ENCODE assay signal across 16 cellular contexts in genomic region chr14:102248121-102248520, GRCh38. TPM values are rescaled to one million over a fixed set of nuclear protein-coding genes. Genes with fewer than 3 reads are reported as not detected.
DNase-seq lines count a peak whose midpoint lies in the region; ATAC-seq, FAIRE-seq and TF ChIP-seq lines count a peak whose summit lies in the region.
"Had no signal": no experiment of that assay in that cellular context is flagged by ENCODE, and none has a peak within 500 bp of the region (broad histone marks: within the 10 kb centered on the region; RNA-seq: fewer than 3 reads in every experiment).

No MANE protein-coding gene starts in this region.

- TF ChIP-seq POLR2A in uterus (IDR thresholded peaks at IDR 0.05) = no peak

- no peaks in the 10 kb centered on the region for H3K36me3 ChIP-seq in cardiac muscle cell
- peaks cover 6% of the 10 kb centered on the region for H3K36me3 ChIP-seq in left ventricle myocardium inferior
- no peaks in the 10 kb centered on the region for H3K36me3 ChIP-seq in NT2/D1 (ENCODE audit: insufficient read depth, insufficient read length, low read length)
- H3K36me3 ChIP-seq in uterus = no peaks in the 10 kb centered on the region
- H3K36me3 ChIP-seq in pancreas = no peaks in the 10 kb centered on the region
- H3K36me3 ChIP-seq: BE2C had no signal

- 76 to 82% methylated on average over 8 of the region's 8 CpGs for WGBS in pancreas, 2 donors

- no peak overlapping the region for H3K4me3 ChIP-seq in cardiac muscle cell
- no peak overlapping the region for H3K4me3 ChIP-seq in left ventricle myocardium inferior
- H3K4me3 ChIP-seq in NT2/D1 (ENCODE audit: insufficient read length, low read depth) = no peak overlapping the region
- H3K4me3 ChIP-seq in fibroblast of villous mesenchyme (ENCODE audit: low read depth, low read length) = no peak overlapping the region
- no peak overlapping the region for H3K4me3 ChIP-seq in uterus
- no peak overlapping the region for H3K4me3 ChIP-seq in pancreas

- H3K27ac ChIP-seq in cardiac muscle cell (peak overlapping the region; percentile 67), left ventricle myocardium inferior (replicated peaks) (no peak overlapping the region), uterus (no peak overlapping the region), pancreas (no peak overlapping the region)

- H3K27me3 ChIP-seq in cardiac muscle cell (no peaks in the 10 kb centered on the region), left ventricle myocardium inferior (ENCODE audit: low read depth) (no peaks in the 10 kb centered on the region), NT2/D1 (ENCODE audit: insufficient read depth, insufficient read length) (no peaks in the 10 kb centered on the region), uterus (no peaks in the 10 kb centered on the region), pancreas (no peaks in the 10 kb centered on the region)
- H3K27me3 ChIP-seq: BE2C had no signal

- DNase-seq in cardiac muscle cell (ENCODE audit: low read depth in 1 of 2, low spot score in 1 of 2) (peak in 1 of 2 donors; percentile 29), left ventricle myocardium inferior (no peak), NT2/D1 (ENCODE audit: low read depth, low spot score) (peak; percentile 54), fibroblast of villous mesenchyme (ENCODE audit: low read depth) (peak; percentile 16), hepatic stellate cell (ENCODE audit: low spot score) (no peak), DMS53 (lab: John Stamatoyannopoulos, UW) (no peak), uterus (no peak), pancreas (no peak)
- DNase-seq: 8988T; BE2C; Calu3; CD4-positive, alpha-beta T cell; DMS79; NCI-H2081; NCI-H510A had no signal

- H3K9me3 ChIP-seq in cardiac muscle cell (ENCODE audit: low read depth) (no peaks in the 10 kb centered on the region), left ventricle myocardium inferior (replicated peaks) (no peaks in the 10 kb centered on the region), NT2/D1 (ENCODE audit: insufficient read depth, low read length) (peaks cover 10% of the 10 kb centered on the region; the same call in 1 of the 2 replicates), uterus (no peaks in the 10 kb centered on the region), pancreas (no peaks in the 10 kb centered on the region)
- H3K9me3 ChIP-seq: BE2C had no signal

- H3K4me1 ChIP-seq in cardiac muscle cell (ENCODE audit: low read depth) (peaks cover 34% of the 10 kb centered on the region), left ventricle myocardium inferior (peaks cover 3% of the 10 kb centered on the region), NT2/D1 (ENCODE audit: insufficient read depth, insufficient read length) (peaks cover 11% of the 10 kb centered on the region), uterus (no peaks in the 10 kb centered on the region), pancreas (peaks cover 0 to 8% (median 0%) of the 10 kb centered on the region in 3 donors)
- H3K4me1 ChIP-seq: BE2C had no signal

- FAIRE-seq in pancreas (lab: Jason Lieb, UNC) = no peak
- FAIRE-seq: G401.6 had no signal

- no peak overlapping the region for H3K9ac ChIP-seq in NT2/D1 (ENCODE audit: insufficient read length, low read depth)

- TF ChIP-seq CTCF in cardiac muscle cell (IDR thresholded peaks at IDR 0.05; ENCODE audit: low read depth, low read length) = no peak
- TF ChIP-seq CTCF in left ventricle myocardium inferior (IDR thresholded peaks at IDR 0.05; ENCODE audit: borderline replicate concordance) = no peak
- no peak for TF ChIP-seq CTCF in fibroblast of villous mesenchyme (IDR thresholded peaks at IDR 0.05; ENCODE audit: insufficient read depth, low read depth, low read length)
- no peak for TF ChIP-seq CTCF in uterus (IDR thresholded peaks at IDR 0.05)
- no peak for TF ChIP-seq CTCF in pancreas (IDR thresholded peaks at IDR 0.05)

- intact Hi-C loops in left ventricle myocardium inferior (cut with micrococcal nuclease) = no loop called here
- intact Hi-C loops in uterus (cut with DNase I; ENCODE audit: low total_unique reads) = no loop called here
- intact Hi-C loops in pancreas (cut with DNase I) = no loop called here

- ATAC-seq in pancreas = no peak

RNA-seq across cellular contexts. Expression of gene MOK, which starts 56.8 kb away (rescaled TPM):
- 29.7 and 31.7 TPM in 2 replicates for total RNA-seq in cardiac muscle cell
- 19.2 and 28.1 TPM in 2 replicates for polyA plus RNA-seq in cardiac muscle cell
- total RNA-seq in left ventricle myocardium inferior = 12.2 TPM
- total RNA-seq in fibroblast of villous mesenchyme = 12.9 and 16.0 TPM in 2 replicates
- 10 to 100 TPM in 2 of 4 donors, 1 to 10 TPM in 2; 1.0 to 23.0 (median 11.9) TPM for total RNA-seq in uterus
- total RNA-seq in pancreas = 10 to 100 TPM in 2 of 6 donors, 1 to 10 TPM in 4; 7.7 to 10.7 (median 8.6) TPM
- polyA plus RNA-seq in pancreas = 10 to 100 TPM; 24.9 to 35.9 TPM

Comparison
In these comparisons a context has a peak if more than half of its experiments do, and no peak if none do; other contexts are left out.
1. DNase-seq: peak in NT2/D1 (single experiment) and fibroblast of villous mesenchyme (single experiment); none in left ventricle myocardium inferior (single experiment), hepatic stellate cell (single experiment), DMS53 (single experiment), uterus (0 of 2) and pancreas (0 of 6).